Comparison of ENCODE assay signal across 23 cellular contexts in genomic region chrX:147228153-147228552, GRCh38.
DNase-seq lines count a peak whose midpoint lies in the region; ATAC-seq, FAIRE-seq and TF ChIP-seq lines count a peak whose summit lies in the region.
"Had no signal": no experiment of that assay in that cellular context is flagged by ENCODE, and none has a peak within 500 bp of the region (broad histone marks: within the 10 kb centered on the region; RNA-seq: fewer than 3 reads in every experiment).

No MANE protein-coding gene starts in this region.

- H3K27ac ChIP-seq in MM.1S (ENCODE audit: low read length) (no peak overlapping the region), astrocyte (ENCODE audit: low read depth, low read length) (no peak overlapping the region)

- H3K4me1 ChIP-seq in MM.1S (ENCODE audit: low read length) (no peaks in the 10 kb centered on the region), astrocyte (ENCODE audit: insufficient read depth, low read length) (no peaks in the 10 kb centered on the region)
- H3K4me1 ChIP-seq: BE2C had no signal

- H3F3A ChIP-seq in MM.1S (ENCODE audit: insufficient read depth, low read length) = no peaks in the 10 kb centered on the region

- H2AFZ ChIP-seq in MM.1S (ENCODE audit: low read length) = peak overlapping the region; percentile 43
- H2AFZ ChIP-seq in astrocyte (ENCODE audit: low read depth, low read length) = no peak overlapping the region
- H2AFZ ChIP-seq: GM23338 had no signal

- no peaks in the 10 kb centered on the region for H3K4me1 Mint-ChIP-seq in astrocyte (ENCODE audit: low read depth, unreplicated experiment)
- no peaks in the 10 kb centered on the region for H3K4me1 Mint-ChIP-seq in T-helper 2 cell treated with Interferon-gamma antibody and Interleukin-4, amounts not matched to agents 5 μg/mL and 100 μg/mL, for 36 hours (ENCODE audit: low read depth)
- H3K4me1 Mint-ChIP-seq: CD8-positive, alpha-beta memory T cell; GM23338 had no signal

- DNase-seq in MM.1S (peak; percentile 46), astrocyte (ENCODE audit: low read depth) (no peak), NCI-H1694 (lab: John Stamatoyannopoulos, UW) (no peak), NCI-H2029 treated with DMSO at 0.1 percent for 48 hours (lab: John Stamatoyannopoulos, UW) (no peak)
- DNase-seq in activated CD4-positive, alpha-beta T cell treated with anti-CD3 and anti-CD28 coated beads for 1 hour = no peak
- DNase-seq in T-helper 2 cell treated with Interferon-gamma antibody and Interleukin-4, amounts not matched to agents 5 μg/mL and 100 μg/mL, for 36 hours (ENCODE audit: low spot score) = no peak
- DNase-seq: ACHN; BE2C; C1 segment of cervical spinal cord; CD4-positive, CD25-positive, alpha-beta regulatory T cell; CD8-positive, alpha-beta memory T cell; COR-L47; DMS 273 treated with DMSO at 0.1 percent for 48 hours; DMS53; DND-41; EL; HCEC 1CT; IMR-90 had no signal

- peak; percentile 50 for ATAC-seq in GM21786 (IDR thresholded peaks at IDR 0.05; ENCODE audit: unreplicated experiment)
- ATAC-seq: GM12878, GM23338 had no signal

- peak overlapping the region; percentile 33; the same call in 1 of the 2 replicates for H3K4me3 ChIP-seq in MM.1S (ENCODE audit: low read length)
- no peak overlapping the region for H3K4me3 ChIP-seq in astrocyte (ENCODE audit: insufficient read depth, low read depth, low read length)
- H3K4me3 ChIP-seq: GM12878, GM23338 had no signal

- peak; percentile 71 for FAIRE-seq in astrocyte (lab: Jason Lieb, UNC)
- FAIRE-seq: GM12878, H54, HTR-8/SVneo had no signal

- H3K27me3 ChIP-seq in MM.1S (replicated peaks; ENCODE audit: insufficient read depth, low read length) = no peaks in the 10 kb centered on the region
- H3K27me3 ChIP-seq in astrocyte (ENCODE audit: insufficient read depth, low read length) = no peaks in the 10 kb centered on the region
- H3K27me3 ChIP-seq: BE2C had no signal

- no peak for TF ChIP-seq CTCF in MM.1S (IDR thresholded peaks at IDR 0.05; ENCODE audit: low read length)
- no peak for TF ChIP-seq CTCF in astrocyte (IDR thresholded peaks at IDR 0.05; ENCODE audit: insufficient read depth, low read depth, low read length)

- H4K20me1 ChIP-seq in MM.1S (ENCODE audit: insufficient read depth, low read length) (no peaks in the 10 kb centered on the region), astrocyte (ENCODE audit: insufficient read depth, low read length) (no peaks in the 10 kb centered on the region)

- peak overlapping the region; percentile 18; the same call in 1 of the 2 replicates for H3K9ac ChIP-seq in MM.1S (ENCODE audit: low read length)
- H3K9ac ChIP-seq in astrocyte (ENCODE audit: low read length) = no peak overlapping the region

- H3K9me3 ChIP-seq in MM.1S (replicated peaks; ENCODE audit: insufficient read depth, low read length) = no peaks in the 10 kb centered on the region
- no peaks in the 10 kb centered on the region for H3K9me3 ChIP-seq in astrocyte (ENCODE audit: insufficient read depth, low read depth, low read length)
- H3K9me3 ChIP-seq: BE2C had no signal

- no peaks in the 10 kb centered on the region for H3K36me3 Mint-ChIP-seq in astrocyte (ENCODE audit: low read depth, unreplicated experiment)
- H3K36me3 Mint-ChIP-seq in T-helper 2 cell treated with Interferon-gamma antibody and Interleukin-4, amounts not matched to agents 5 μg/mL and 100 μg/mL, for 36 hours (ENCODE audit: low read depth) = no peaks in the 10 kb centered on the region
- H3K36me3 Mint-ChIP-seq: CD4-positive, CD25-positive, alpha-beta regulatory T cell; CD8-positive, alpha-beta memory T cell had no signal

- H3K9me2 ChIP-seq in MM.1S (replicated peaks; ENCODE audit: insufficient read depth, low read length) = no peaks in the 10 kb centered on the region

- H3K4me2 ChIP-seq in MM.1S (ENCODE audit: low read depth, low read length) = peak overlapping the region; percentile 53
- no peak overlapping the region for H3K4me2 ChIP-seq in astrocyte (ENCODE audit: low read length)
- H3K4me2 ChIP-seq: GM23338 had no signal

- H3K9me3 Mint-ChIP-seq in astrocyte (ENCODE audit: unreplicated experiment) = no peaks in the 10 kb centered on the region
- H3K9me3 Mint-ChIP-seq in T-helper 2 cell treated with Interferon-gamma antibody and Interleukin-4, amounts not matched to agents 5 μg/mL and 100 μg/mL, for 36 hours = peaks cover 18% of the 10 kb centered on the region
- H3K9me3 Mint-ChIP-seq: GM23338 had no signal

- H3K4me3 Mint-ChIP-seq in astrocyte (ENCODE audit: unreplicated experiment) = no peak overlapping the region
- H3K4me3 Mint-ChIP-seq in T-helper 2 cell treated with Interferon-gamma antibody and Interleukin-4, amounts not matched to agents 5 μg/mL and 100 μg/mL, for 36 hours = no peak overlapping the region
- H3K4me3 Mint-ChIP-seq: CD4-positive, CD25-positive, alpha-beta regulatory T cell; CD8-positive, alpha-beta memory T cell; GM23338 had no signal

- no peak overlapping the region for H3K27ac Mint-ChIP-seq in astrocyte (ENCODE audit: unreplicated experiment)
- no peak overlapping the region for H3K27ac Mint-ChIP-seq in T-helper 2 cell treated with Interferon-gamma antibody and Interleukin-4, amounts not matched to agents 5 μg/mL and 100 μg/mL, for 36 hours
- H3K27ac Mint-ChIP-seq: CD4-positive, CD25-positive, alpha-beta regulatory T cell; CD8-positive, alpha-beta memory T cell; GM23338 had no signal

- H3K79me2 ChIP-seq in MM.1S (ENCODE audit: low read length) (no peaks in the 10 kb centered on the region), astrocyte (ENCODE audit: insufficient read depth, low read length) (no peaks in the 10 kb centered on the region)

- H3K27me3 Mint-ChIP-seq in astrocyte (ENCODE audit: low read depth, unreplicated experiment) = no peaks in the 10 kb centered on the region
- H3K27me3 Mint-ChIP-seq in T-helper 2 cell treated with Interferon-gamma antibody and Interleukin-4, amounts not matched to agents 5 μg/mL and 100 μg/mL, for 36 hours (ENCODE audit: low read depth) = no peaks in the 10 kb centered on the region
- H3K27me3 Mint-ChIP-seq: CD4-positive, CD25-positive, alpha-beta regulatory T cell had no signal

- H3K36me3 ChIP-seq in MM.1S (replicated peaks; ENCODE audit: insufficient read depth, low read length) (no peaks in the 10 kb centered on the region), astrocyte (ENCODE audit: insufficient read depth, low read length) (no peaks in the 10 kb centered on the region)
- H3K36me3 ChIP-seq: BE2C had no signal
